ENCODE assay signal across 27 cellular contexts in genomic region chr2:219087371-219087770, GRCh38. TPM values are rescaled to one million over a fixed set of nuclear protein-coding genes. Genes with fewer than 3 reads are reported as not detected.
"Had no signal": no experiment of that assay in that cellular context is flagged by ENCODE, and none has a peak within 500 bp of the region (broad histone marks: within the 10 kb centered on the region; RNA-seq: fewer than 3 reads in every experiment).

No MANE protein-coding gene starts in this region.

- H3K4me3 ChIP-seq: breast epithelium, dorsolateral prefrontal cortex, esophagus squamous epithelium, heart right ventricle, lower lobe of right lung, sigmoid colon, thoracic aorta, vagina had no signal

- DNase-seq: activated B cell treated with CpG ODN at 0.5 μM for 24 hours; activated CD4-positive, alpha-beta T cell treated with anti-CD3 and anti-CD28 coated beads for 4 hours; activated CD4-positive, alpha-beta T cell treated with anti-CD3 and anti-CD28 coated beads, Interleukin-2, amount 50 U/mL, for 48 hours; activated CD8-positive, alpha-beta memory T cell treated with anti-CD3 and anti-CD28 coated beads, Interleukin-2, amount 50 U/mL, for 48 hours; activated naive CD4-positive, alpha-beta T cell treated with Interleukin-2 at 50 U/mL for 16 hours; activated naive CD8-positive, alpha-beta T cell treated with anti-CD3 and anti-CD28 coated beads for 36 hours; activated T-cell treated with anti-CD3 and anti-CD28 coated beads, Interleukin-2, amount 50 U/mL, for 4 hours; dorsolateral prefrontal cortex; esophagus squamous epithelium; heart right ventricle; islet precursor cell; left cardiac atrium; lower lobe of right lung; naive B cell; posterior cingulate gyrus; sigmoid colon; stimulated activated CD4-positive, alpha-beta T cell treated with anti-CD3 and anti-CD28 coated beads, Interleukin-2, amount 100 ng/mL, for 48 hours; stimulated activated naive CD4-positive, alpha-beta T cell; T1000 had no signal

- ATAC-seq: activated T-cell treated with anti-CD3 and anti-CD28 coated beads, Interleukin-2, amount 50 U/mL, for 4 hours; heart right ventricle; left cardiac atrium; lower lobe of right lung had no signal

- H3K36me3 ChIP-seq: breast epithelium, esophagus squamous epithelium, lower lobe of right lung, sigmoid colon, thoracic aorta, vagina had no signal

- H3K27me3 Mint-ChIP-seq: activated B cell treated with CpG ODN at 0.5 μM for 24 hours; activated naive CD8-positive, alpha-beta T cell treated with anti-CD3 and anti-CD28 coated beads for 36 hours; central memory CD8-positive, alpha-beta T cell; naive B cell had no signal

- H3K27me3 ChIP-seq: breast epithelium, dorsolateral prefrontal cortex, esophagus squamous epithelium, heart right ventricle, sigmoid colon, vagina had no signal

- H3K4me1 ChIP-seq: breast epithelium, esophagus squamous epithelium, sigmoid colon had no signal

- H3K27ac Mint-ChIP-seq: activated B cell treated with CpG ODN at 0.5 μM for 24 hours; activated naive CD8-positive, alpha-beta T cell treated with anti-CD3 and anti-CD28 coated beads for 36 hours had no signal

- H3K27ac ChIP-seq: breast epithelium, dorsolateral prefrontal cortex, esophagus squamous epithelium, heart right ventricle, lower lobe of right lung, sigmoid colon, thoracic aorta, vagina had no signal

- H3K4me3 Mint-ChIP-seq: activated B cell treated with CpG ODN at 0.5 μM for 24 hours; activated naive CD8-positive, alpha-beta T cell treated with anti-CD3 and anti-CD28 coated beads for 36 hours; activated T-cell treated with anti-CD3 and anti-CD28 coated beads, Interleukin-2, amount 50 U/mL, for 4 hours; central memory CD8-positive, alpha-beta T cell; naive B cell; neural crest cell; type B pancreatic cell had no signal

- H3K9me3 ChIP-seq: breast epithelium, esophagus squamous epithelium, heart right ventricle, lower lobe of right lung, sigmoid colon, thoracic aorta, vagina had no signal

- H3K9me3 Mint-ChIP-seq: activated B cell treated with CpG ODN at 0.5 μM for 24 hours; activated naive CD8-positive, alpha-beta T cell treated with anti-CD3 and anti-CD28 coated beads for 36 hours; activated T-cell treated with anti-CD3 and anti-CD28 coated beads, Interleukin-2, amount 50 U/mL, for 4 hours; central memory CD8-positive, alpha-beta T cell; naive B cell; neural crest cell; type B pancreatic cell had no signal

RNA-seq across cellular contexts. Expression of gene IHH, which starts 26.6 kb away (rescaled TPM):
- total RNA-seq: activated B cell treated with CpG ODN at 0.5 μM for 24 hours; activated CD8-positive, alpha-beta memory T cell treated with anti-CD3 and anti-CD28 coated beads for 36 hours; activated naive CD8-positive, alpha-beta T cell treated with anti-CD3 and anti-CD28 coated beads for 36 hours; left cardiac atrium; sigmoid colon; vagina had no signal

RNA-seq across cellular contexts. Expression of gene CFAP65, which starts 46.1 kb away (rescaled TPM):
- total RNA-seq: activated B cell treated with CpG ODN at 0.5 μM for 24 hours; activated CD8-positive, alpha-beta memory T cell treated with anti-CD3 and anti-CD28 coated beads for 36 hours; activated naive CD8-positive, alpha-beta T cell treated with anti-CD3 and anti-CD28 coated beads for 36 hours; activated T-cell treated with anti-CD3 and anti-CD28 coated beads, Interleukin-2, amount 50 U/mL, for 4 hours; heart right ventricle; left cardiac atrium; mesenteric fat pad; sigmoid colon; thoracic aorta; vagina had no signal
- polyA plus RNA-seq: heart right ventricle had no signal
